Comparison of ENCODE assay signal across 8 cellular contexts in the genomic region with DNA sequence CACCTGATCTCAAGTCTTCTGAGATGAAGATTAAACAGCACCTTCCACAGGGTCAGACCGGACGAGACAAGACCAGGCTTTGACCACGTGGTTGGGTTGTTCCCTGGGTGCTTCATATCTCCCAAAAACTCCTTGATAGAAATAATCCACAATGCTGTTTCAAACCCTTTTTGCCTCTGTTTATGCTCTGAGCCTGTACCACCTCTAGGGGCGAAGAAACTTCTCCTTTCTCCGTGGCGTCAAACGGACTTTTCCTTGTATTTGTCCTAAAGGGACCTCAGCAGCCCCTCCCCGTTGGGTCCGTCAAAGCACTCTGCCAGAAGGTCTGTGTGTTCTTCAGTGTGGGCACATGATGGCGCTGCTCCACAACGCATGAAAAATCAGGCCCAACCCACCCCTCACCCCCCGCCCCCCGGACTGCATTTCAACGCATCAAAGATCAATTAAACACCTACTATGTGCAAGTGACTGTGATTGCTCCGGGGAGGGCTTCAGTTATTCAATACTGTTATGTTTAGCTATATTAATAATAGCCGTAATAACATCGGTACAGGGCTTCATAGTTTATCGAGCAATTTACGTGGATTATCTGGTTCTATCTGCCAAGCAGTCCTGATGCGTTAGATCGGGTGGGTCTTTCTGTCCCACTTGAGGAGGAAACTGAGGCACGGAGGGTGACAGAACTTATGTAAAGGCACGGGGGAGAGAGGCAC. TPM values are rescaled to one million over a fixed set of nuclear protein-coding genes. Genes with fewer than 3 reads are reported as not detected.
DNase-seq lines count a peak whose midpoint lies in the region; ATAC-seq and TF ChIP-seq lines count a peak whose summit lies in the region.

No MANE protein-coding gene starts in this region.

- ATAC-seq in HG02938 (IDR thresholded peaks at IDR 0.05; ENCODE audit: unreplicated experiment) (no peak), GM18861 (IDR thresholded peaks at IDR 0.05; ENCODE audit: unreplicated experiment) (no peak)

- H3K27ac ChIP-seq in osteoblast (ENCODE audit: low read depth, low read length): no peak overlapping the region

- peaks cover 10% of the 10 kb centered on the region for H3K27me3 ChIP-seq in osteoblast (ENCODE audit: insufficient read depth, low read length)

- H2AFZ ChIP-seq in osteoblast (ENCODE audit: low read length): peak overlapping the region; percentile 61

- no peaks in the 10 kb centered on the region for H4K20me1 ChIP-seq in osteoblast (ENCODE audit: insufficient read depth, low read length)

- no peaks in the 10 kb centered on the region for H3K9me3 ChIP-seq in osteoblast (ENCODE audit: low read depth, low read length)

- peaks cover 31% of the 10 kb centered on the region for H3K4me1 ChIP-seq in osteoblast (ENCODE audit: insufficient read depth, low read length)

- peak; percentile 16 for DNase-seq in activated naive CD4-positive, alpha-beta T cell treated with Interleukin-2 at 50 U/mL for 16 hours
- no peak for DNase-seq in activated naive CD4-positive, alpha-beta T cell (lab: John Stamatoyannopoulos, UW)
- DNase-seq in NCI-H1105 treated with DMSO at 0.1 percent for 48 hours (lab: John Stamatoyannopoulos, UW) (peak; percentile 49), fibroblast of mammary gland (ENCODE audit: low read depth) (peak; percentile 63), osteoblast (ENCODE audit: insufficient read length, low spot score, missing footprints) (peak; percentile 65)

- H3K4me2 ChIP-seq in osteoblast (ENCODE audit: insufficient read depth, low read length): peak overlapping the region; percentile 21

- TF ChIP-seq CTCF in WI38 (IDR thresholded peaks at IDR 0.05; ENCODE audit: low read depth, low read length): 0 out of 2 replicates have a peak, but pooled peaks have one; percentile 36
- peak; percentile 59 for TF ChIP-seq CTCF in fibroblast of mammary gland (conservative IDR thresholded peaks at IDR 0.05; ENCODE audit: control insufficient read depth, insufficient read depth, low read depth, low read length)
- peak; percentile 54 for TF ChIP-seq CTCF in osteoblast (IDR thresholded peaks at IDR 0.05; ENCODE audit: extremely low read depth, low read depth, low read length)

- H3K36me3 ChIP-seq in osteoblast (ENCODE audit: insufficient read depth, low read length): no peaks in the 10 kb centered on the region

- no peak overlapping the region for H3K4me3 ChIP-seq in WI38 (ENCODE audit: low read depth, low read length)
- H3K4me3 ChIP-seq in fibroblast of mammary gland (ENCODE audit: control insufficient read depth, low read depth, low read length): no peak overlapping the region
- no peak overlapping the region for H3K4me3 ChIP-seq in osteoblast (ENCODE audit: insufficient read depth, low read length)

- H3K79me2 ChIP-seq in osteoblast (ENCODE audit: insufficient read depth, low read length): no peaks in the 10 kb centered on the region

RNA-seq across cellular contexts. Expression of a gene that starts 17.3 kb away (rescaled TPM):
- total RNA-seq in osteoblast: 393 and 412 TPM in 2 replicates

RNA-seq across cellular contexts. Expression of a gene that starts 39.4 kb away (rescaled TPM):
- 15.9 and 16.3 TPM in 2 replicates for total RNA-seq in osteoblast

Comparison
In these comparisons a context has a peak if more than half of its experiments do, and no peak if none do; other contexts are left out.
1. DNase-seq: peak in activated naive CD4-positive, alpha-beta T cell treated with Interleukin-2 at 50 U/mL for 16 hours (single experiment), NCI-H1105 treated with DMSO at 0.1 percent for 48 hours (single experiment), fibroblast of mammary gland (single experiment) and osteoblast (single experiment); none in activated naive CD4-positive, alpha-beta T cell (0 of 4).
2. Peak in every context shown above with its lines, with median percentiles within 50 percentile points of each other: CTCF ChIP-seq.